ENCODE assay signal across 24 cellular contexts in genomic region chr16:3138823-3139426, GRCh38. TPM values are rescaled to one million over a fixed set of nuclear protein-coding genes. Genes with fewer than 3 reads are reported as not detected.
DNase-seq lines count a peak whose midpoint lies in the region; ATAC-seq and TF ChIP-seq lines count a peak whose summit lies in the region.
"Had no signal": no experiment of that assay in that cellular context is flagged by ENCODE, and none has a peak within 500 bp of the region (broad histone marks: within the 10 kb centered on the region; RNA-seq: fewer than 3 reads in every experiment).

No MANE protein-coding gene starts in this region.

- H3K9me3 ChIP-seq in SK-N-SH: no peaks in the 10 kb centered on the region
- no peaks in the 10 kb centered on the region for H3K9me3 ChIP-seq in gastrocnemius medialis
- H3K9me3 ChIP-seq: MG63 had no signal

- intact Hi-C loops in gastrocnemius medialis (cut with DNase I; ENCODE audit: low total_unique reads): no loop called here

- POLR2A ChIA-PET in SK-N-SH (lab: Yijun Ruan, JAX): no interaction called here

- peak overlapping the region in 1 of 2 experiments; percentile 46; a peak in 1 of 4 replicates for H3K27ac ChIP-seq in SK-N-SH (ENCODE audit: low read depth in 2 of 2, low read length in 1 of 2)
- H3K27ac ChIP-seq in gastrocnemius medialis: peak overlapping the region; percentile 47 to 98 (median 67)
- H3K27ac ChIP-seq: 22Rv1 had no signal

- no peaks in the 10 kb centered on the region for H3K9me2 ChIP-seq in SK-N-SH

- no peak overlapping the region for H3K4me2 ChIP-seq in SK-N-SH
- H3K4me2 ChIP-seq: GM23338, PC-9 had no signal

- peaks cover 0 to 7% of the 10 kb centered on the region in 2 experiments; a peak in 2 of 4 replicates for H3K4me1 ChIP-seq in SK-N-SH (ENCODE audit: control insufficient read depth in 1 of 2, insufficient read depth in 2 of 2, low read depth in 1 of 2, low read length in 1 of 2)
- peaks cover 33 to 65% of the 10 kb centered on the region in 2 donors for H3K4me1 ChIP-seq in gastrocnemius medialis

- H3K36me3 Mint-ChIP-seq in HFFc6 (ENCODE audit: low read depth) (peaks cover 10% of the 10 kb centered on the region), nephron (ENCODE audit: low read depth) (peaks cover 10% of the 10 kb centered on the region)
- peaks cover 32% of the 10 kb centered on the region for H3K36me3 Mint-ChIP-seq in stimulated activated memory B cell treated with anti-CD40 and anti-IgM and Interleukin-4, amounts not matched to agents 10 μg/mL and 1 μg/mL and 100 μg/mL, for 72 hours

- TF ChIP-seq POLR2A in gastrocnemius medialis (IDR thresholded peaks at IDR 0.05): no peak

- H3K4me3 ChIP-seq in SK-N-SH (ENCODE audit: low read depth in 2 of 2, low read length in 1 of 2) (no peak overlapping the region), gastrocnemius medialis (no peak overlapping the region), foreskin fibroblast (ENCODE audit: low read depth in 1 of 2, low read length in 2 of 2) (no peak overlapping the region)
- H3K4me3 ChIP-seq: GM23338, MG63, PC-9 had no signal

- peak overlapping the region; percentile 82 for H3K27ac Mint-ChIP-seq in HFFc6
- no peak overlapping the region for H3K27ac Mint-ChIP-seq in nephron
- no peak overlapping the region for H3K27ac Mint-ChIP-seq in stimulated activated memory B cell treated with anti-CD40 and anti-IgM and Interleukin-4, amounts not matched to agents 10 μg/mL and 1 μg/mL and 100 μg/mL, for 72 hours
- H3K27ac Mint-ChIP-seq: CD4-positive, CD25-positive, alpha-beta regulatory T cell; GM23338 had no signal

- H3K9me3 Mint-ChIP-seq in HFFc6: no peaks in the 10 kb centered on the region
- H3K9me3 Mint-ChIP-seq in nephron: no peaks in the 10 kb centered on the region
- H3K9me3 Mint-ChIP-seq in stimulated activated memory B cell treated with anti-CD40 and anti-IgM and Interleukin-4, amounts not matched to agents 10 μg/mL and 1 μg/mL and 100 μg/mL, for 72 hours: no peaks in the 10 kb centered on the region
- H3K9me3 Mint-ChIP-seq: CD4-positive, CD25-positive, alpha-beta regulatory T cell had no signal

- H3F3A ChIP-seq in SK-N-SH (replicated peaks; ENCODE audit: insufficient read depth): peaks cover 4% of the 10 kb centered on the region

- H3K4me1 Mint-ChIP-seq in HFFc6 (ENCODE audit: low read depth) (peaks cover 19% of the 10 kb centered on the region), nephron (peaks cover 12% of the 10 kb centered on the region)
- peaks cover 27% of the 10 kb centered on the region for H3K4me1 Mint-ChIP-seq in stimulated activated memory B cell treated with anti-CD40 and anti-IgM and Interleukin-4, amounts not matched to agents 10 μg/mL and 1 μg/mL and 100 μg/mL, for 72 hours

- no peak overlapping the region for H3K4me3 Mint-ChIP-seq in HFFc6
- H3K4me3 Mint-ChIP-seq in nephron: peak overlapping the region; percentile 16 to 68 (median 60)
- no peak overlapping the region for H3K4me3 Mint-ChIP-seq in stimulated activated memory B cell treated with anti-CD40 and anti-IgM and Interleukin-4, amounts not matched to agents 10 μg/mL and 1 μg/mL and 100 μg/mL, for 72 hours
- H3K4me3 Mint-ChIP-seq: GM23338 had no signal

- TF ChIP-seq CTCF in SK-N-SH (IDR thresholded peaks at IDR 0.05) (no peak), HFFc6 (IDR thresholded peaks at IDR 0.05) (no peak), nephron (IDR thresholded peaks at IDR 0.05; ENCODE audit: unreplicated experiment in 3 of 3) (no peak), gastrocnemius medialis (IDR thresholded peaks at IDR 0.05 in 4 of 5, conservative IDR thresholded peaks at IDR 0.05 in 1 of 5) (no peak), foreskin fibroblast (IDR thresholded peaks at IDR 0.05; ENCODE audit: low read depth, low read length) (no peak)

- CTCF ChIA-PET in SK-N-SH (lab: Yijun Ruan, JAX): interaction anchor here (0.6 to 1.4 kb wide), 4 partner anchors 10 to 81 kb away, joined by 3 to 6 read pairs (median 3); no protein-coding TSS in a partner anchor

- DNase-seq in SK-N-SH (no peak), HFFc6 (no peak), gastrocnemius medialis (peak in 1 of 2 donors; percentile 56), foreskin fibroblast (no peak), T-helper 9 cell (no peak)
- DNase-seq: CD4-positive, CD25-positive, alpha-beta regulatory T cell; COR-L47; DMS153; GDM1; HCEC 1CT; Kasumi-1; MG63; NCI-H1048; NCI-H1436; NCI-H1930; NCI-H526 had no signal

- no peak overlapping the region for H2AFZ ChIP-seq in SK-N-SH (ENCODE audit: low read depth)
- H2AFZ ChIP-seq: GM23338, PC-9 had no signal

- peaks cover 5 to 38% of the 10 kb centered on the region in 2 experiments for H3K36me3 ChIP-seq in SK-N-SH (replicated peaks in 1 of 2; ENCODE audit: control insufficient read depth in 1 of 2, insufficient read depth in 2 of 2, low read length in 1 of 2)
- peaks cover 0 to 23% of the 10 kb centered on the region in 2 donors for H3K36me3 ChIP-seq in gastrocnemius medialis

- no peak for TF ChIP-seq EP300 in SK-N-SH (IDR thresholded peaks at IDR 0.05; ENCODE audit: borderline replicate concordance in 1 of 2, low read depth in 1 of 2, low read length in 1 of 2)

- ATAC-seq in SK-N-SH treated with all-trans-retinoic acid at 6 μM for 48 hours (no peak), gastrocnemius medialis (no peak)
- ATAC-seq in stimulated activated memory B cell treated with anti-CD40 and anti-IgM and Interleukin-4, amounts not matched to agents 10 μg/mL and 1 μg/mL and 100 μg/mL, for 72 hours: no peak
- ATAC-seq: GM23338 had no signal

- TF ChIP-seq RAD21 in SK-N-SH (IDR thresholded peaks at IDR 0.05; ENCODE audit: low read length): no peak

- no peaks in the 10 kb centered on the region for H4K20me1 ChIP-seq in SK-N-SH (ENCODE audit: insufficient read depth)

- 85% methylated on average over 10 of the region's 14 CpGs for WGBS in SK-N-SH (ENCODE audit: low lambda C conversion rate)

- in situ Hi-C loops in gastrocnemius medialis (cut with MboI; ENCODE audit: low sequenced_read_pairs in 4 of 4): no loop called here

- H3K9ac ChIP-seq in SK-N-SH: 0 out of 2 replicates have a peak overlapping the region, but pooled peaks have one; percentile 3

- peaks cover 2% of the 10 kb centered on the region for H3K27me3 Mint-ChIP-seq in HFFc6 (ENCODE audit: insufficient read depth)
- no peaks in the 10 kb centered on the region for H3K27me3 Mint-ChIP-seq in nephron (ENCODE audit: low read depth)
- no peaks in the 10 kb centered on the region for H3K27me3 Mint-ChIP-seq in stimulated activated memory B cell treated with anti-CD40 and anti-IgM and Interleukin-4, amounts not matched to agents 10 μg/mL and 1 μg/mL and 100 μg/mL, for 72 hours
- H3K27me3 Mint-ChIP-seq: CD4-positive, CD25-positive, alpha-beta regulatory T cell had no signal

- peaks cover 26% of the 10 kb centered on the region for H3K79me2 ChIP-seq in SK-N-SH (ENCODE audit: insufficient read depth)

- H3K27me3 ChIP-seq in SK-N-SH (ENCODE audit: insufficient read depth) (no peaks in the 10 kb centered on the region), gastrocnemius medialis (no peaks in the 10 kb centered on the region)
- H3K27me3 ChIP-seq: MG63 had no signal

TF ChIP-seq in SK-N-SH, 30 proteins besides CTCF, POLR2A, EP300 and RAD21 (continues in another document):
- TF ChIP-seq EZH2phosphoT487 (IDR thresholded peaks at IDR 0.05; ENCODE audit: borderline replicate concordance, low read depth): no peak
- TF ChIP-seq TEAD4 (IDR thresholded peaks at IDR 0.05; ENCODE audit: borderline replicate concordance, insufficient read depth): no peak
- TF ChIP-seq NFIC (IDR thresholded peaks at IDR 0.05; ENCODE audit: borderline replicate concordance): no peak
- TF ChIP-seq YY1 (IDR thresholded peaks at IDR 0.05; ENCODE audit: low read depth): no peak
- no peak for TF ChIP-seq RXRA (IDR thresholded peaks at IDR 0.05; ENCODE audit: borderline replicate concordance, low read depth)
- TF ChIP-seq POLR2AphosphoS5 (IDR thresholded peaks at IDR 0.05; ENCODE audit: low read depth, low read length): no peak
- no peak for TF ChIP-seq CHD2 (IDR thresholded peaks at IDR 0.05; ENCODE audit: low read length, partially characterized antibody)
- TF ChIP-seq GABPA (IDR thresholded peaks at IDR 0.05; ENCODE audit: low read depth): no peak

TF ChIP-seq in SK-N-SH treated with all-trans-retinoic acid at 6 μM for 48 hours, 23 proteins besides CTCF, POLR2A, EP300 and RAD21 (continues in another document):
- no peak for TF ChIP-seq ISL1 (CRISPR knock-in tag; IDR thresholded peaks at IDR 0.05)
- TF ChIP-seq OSR1 (CRISPR knock-in tag; IDR thresholded peaks at IDR 0.05): no peak

RNA-seq across cellular contexts. Expression of gene ZNF213, which starts 4.1 kb away (rescaled TPM):
- polyA plus RNA-seq in SK-N-SH (2012; rRNA removed): 0.83 and 1.1 TPM in 2 replicates
- 0.55 and 0.92 TPM in 2 replicates for polyA plus RNA-seq in SK-N-SH (2012; cell fraction: cytosol; rRNA removed)
- polyA plus RNA-seq in SK-N-SH (2012; cell fraction: nucleus; rRNA removed): 1.4 and 2.5 TPM in 2 replicates
- 1 to 10 TPM; 5.9 to 7.3 (median 6.9) TPM for total RNA-seq in HFFc6 (2021; fragmentation: NEBNext Ultra II Directional; extraction: Animal tissue kit (Norgen Biotek cat#: 25700))
- total RNA-seq in gastrocnemius medialis: 10 to 100 TPM in 3 of 4 donors, 1 to 10 TPM in 1; 8.9 to 18.6 (median 14.5) TPM

RNA-seq across cellular contexts. Expression of gene ZNF205, which starts 26.5 kb away (rescaled TPM):
- polyA plus RNA-seq in SK-N-SH (2012; rRNA removed): 7.6 and 9.7 TPM in 2 replicates
- 3.8 and 6.7 TPM in 2 replicates for polyA plus RNA-seq in SK-N-SH (2012; cell fraction: cytosol; rRNA removed)
- polyA plus RNA-seq in SK-N-SH (2012; cell fraction: nucleus; rRNA removed): 17.6 and 22.7 TPM in 2 replicates
- 10 to 100 TPM in 2 of 6 experiments, 1 to 10 TPM in 4; 7.6 to 10.2 (median 9.5) TPM for total RNA-seq in HFFc6 (2021; fragmentation: NEBNext Ultra II Directional; extraction: Animal tissue kit (Norgen Biotek cat#: 25700))
- 10 to 100 TPM in 1 of 4 donors, 1 to 10 TPM in 3; 4.8 to 10.8 (median 6.1) TPM for total RNA-seq in gastrocnemius medialis
- total RNA-seq: CD4-positive, CD25-positive, alpha-beta regulatory T cell had no signal
- polyA plus RNA-seq: CD4-positive, CD25-positive, alpha-beta regulatory T cell had no signal

RNA-seq across cellular contexts. Expression of gene ZSCAN10, which starts 39.8 kb away (rescaled TPM):
- 0.05 TPM in 1 of 2 replicates, not detected in the other for polyA plus RNA-seq in SK-N-SH (2012; rRNA removed)
- not detected in 2 replicates for polyA plus RNA-seq in SK-N-SH (2012; cell fraction: cytosol; rRNA removed)
- polyA plus RNA-seq in SK-N-SH (2012; cell fraction: nucleus; rRNA removed): 0.08 and 0.16 TPM in 2 replicates
- total RNA-seq in HFFc6 (2021; fragmentation: NEBNext Ultra II Directional; extraction: Animal tissue kit (Norgen Biotek cat#: 25700)): not detected
- not detected for total RNA-seq in gastrocnemius medialis
- total RNA-seq: Daoy, PC-9 had no signal
- polyA plus RNA-seq: AG04450; CD4-positive, CD25-positive, alpha-beta regulatory T cell had no signal

RNA-seq across cellular contexts. Expression of gene OR1F1, which starts 49.1 kb away (rescaled TPM):
- 0.54 and 0.71 TPM in 2 replicates for polyA plus RNA-seq in SK-N-SH (2012; rRNA removed)
- polyA plus RNA-seq in SK-N-SH (2012; cell fraction: cytosol; rRNA removed): 0.21 and 0.23 TPM in 2 replicates
- 0.67 and 1.3 TPM in 2 replicates for polyA plus RNA-seq in SK-N-SH (2012; cell fraction: nucleus; rRNA removed)
- total RNA-seq in HFFc6 (2021; fragmentation: NEBNext Ultra II Directional; extraction: Animal tissue kit (Norgen Biotek cat#: 25700)): not detected
- not detected for total RNA-seq in gastrocnemius medialis
- total RNA-seq: CD4-positive, CD25-positive, alpha-beta regulatory T cell; Daoy had no signal
- polyA plus RNA-seq: GM23338 had no signal

Comparison
In these comparisons a context has a peak if more than half of its experiments do, and no peak if none do; other contexts are left out.
1. H3K4me3 Mint-ChIP-seq: peak in nephron (3 of 3); none in HFFc6 (single experiment) and stimulated activated memory B cell treated with anti-CD40 and anti-IgM and Interleukin-4, amounts not matched to agents 10 μg/mL and 1 μg/mL and 100 μg/mL, for 72 hours (single experiment).